ENCODE assay signal across 3 cellular contexts in genomic region chr2:203697763-203698162, GRCh38. TPM values are rescaled to one million over a fixed set of nuclear protein-coding genes. Genes with fewer than 3 reads are reported as not detected.
"Had no signal": no experiment of that assay in that cellular context is flagged by ENCODE, and none has a peak within 500 bp of the region (broad histone marks: within the 10 kb centered on the region; RNA-seq: fewer than 3 reads in every experiment).

No MANE protein-coding gene starts in this region.

RNA-seq across cellular contexts. Expression of gene CD28, which starts 8.7 kb away (rescaled TPM):
- total RNA-seq: neural crest cell, osteocyte, smooth muscle cell had no signal
- polyA plus RNA-seq: smooth muscle cell had no signal
